11 cellular contexts compared by ENCODE assay signal in genomic region chrX:12007881-12008280, GRCh38.
DNase-seq lines count a peak whose midpoint lies in the region; ATAC-seq and TF ChIP-seq lines count a peak whose summit lies in the region.
"Had no signal": no experiment of that assay in that cellular context is flagged by ENCODE, and none has a peak within 500 bp of the region (broad histone marks: within the 10 kb centered on the region; RNA-seq: fewer than 3 reads in every experiment).

No MANE protein-coding gene starts in this region.

- H3K27ac ChIP-seq in brain microvascular endothelial cell (no peak overlapping the region), dorsolateral prefrontal cortex (no peak overlapping the region)

- H3K9me3 Mint-ChIP-seq in activated T-cell treated with anti-CD3 and anti-CD28 coated beads, Interleukin-2, amount 50 U/mL, for 72 hours: no peaks in the 10 kb centered on the region
- H3K9me3 Mint-ChIP-seq in activated CD4-positive, alpha-beta memory T cell treated with anti-CD3 and anti-CD28 coated beads, Interleukin-2, amount 10 ng/mL, durations not matched to agents 7 days and 5 days: no peaks in the 10 kb centered on the region
- H3K9me3 Mint-ChIP-seq: T-helper 2 cell treated with Interferon-gamma antibody and Interleukin-4, amounts not matched to agents 5 μg/mL and 100 μg/mL, for 36 hours had no signal

- no peaks in the 10 kb centered on the region for H3K4me1 Mint-ChIP-seq in activated T-cell treated with anti-CD3 and anti-CD28 coated beads, Interleukin-2, amount 50 U/mL, for 72 hours (ENCODE audit: low read depth)
- H3K4me1 Mint-ChIP-seq in activated CD4-positive, alpha-beta memory T cell treated with anti-CD3 and anti-CD28 coated beads, Interleukin-2, amount 10 ng/mL, durations not matched to agents 7 days and 5 days: peaks cover 1% of the 10 kb centered on the region
- H3K4me1 Mint-ChIP-seq: CD14-positive monocyte, endodermal cell had no signal

- no peaks in the 10 kb centered on the region for H3K36me3 ChIP-seq in brain microvascular endothelial cell (replicated peaks)

- no peak overlapping the region for H3K27ac Mint-ChIP-seq in activated T-cell treated with anti-CD3 and anti-CD28 coated beads, Interleukin-2, amount 50 U/mL, for 72 hours
- H3K27ac Mint-ChIP-seq in activated CD4-positive, alpha-beta memory T cell treated with anti-CD3 and anti-CD28 coated beads, Interleukin-2, amount 10 ng/mL, durations not matched to agents 7 days and 5 days: no peak overlapping the region
- H3K27ac Mint-ChIP-seq: CD14-positive monocyte; endodermal cell; T-helper 2 cell treated with Interferon-gamma antibody and Interleukin-4, amounts not matched to agents 5 μg/mL and 100 μg/mL, for 36 hours had no signal

- TF ChIP-seq CTCF in brain microvascular endothelial cell (IDR thresholded peaks at IDR 0.05; ENCODE audit: low read depth, low read length, missing control alignments): no peak
- TF ChIP-seq CTCF in retinal pigment epithelial cell (conservative IDR thresholded peaks at IDR 0.05; ENCODE audit: low read depth, low read length): no peak
- no peak for TF ChIP-seq CTCF in dorsolateral prefrontal cortex (IDR thresholded peaks at IDR 0.05 in 54 of 56, conservative IDR thresholded peaks at IDR 0.05 in 2 of 56; ENCODE audit: low read depth in 1 of 56, partially characterized antibody in 56 of 56)

- CTCF ChIA-PET in activated CD4-positive, alpha-beta memory T cell treated with anti-CD3 and anti-CD28 coated beads, Interleukin-2, amount 10 ng/mL, durations not matched to agents 7 days and 5 days (lab: Charles Lee): no interaction called here

- POLR2A ChIA-PET in activated CD4-positive, alpha-beta memory T cell treated with anti-CD3 and anti-CD28 coated beads, Interleukin-2, amount 10 ng/mL, durations not matched to agents 7 days and 5 days (lab: Charles Lee): no interaction called here

- peak; percentile 40 to 54 for ATAC-seq in activated T-cell treated with anti-CD3 and anti-CD28 coated beads, Interleukin-2, amount 50 U/mL, for 72 hours (replicated peaks in 1 of 2)
- no peak for ATAC-seq in GM18502 (IDR thresholded peaks at IDR 0.05; ENCODE audit: poor library complexity, unreplicated experiment)

- H3K4me3 Mint-ChIP-seq in activated T-cell treated with anti-CD3 and anti-CD28 coated beads, Interleukin-2, amount 50 U/mL, for 72 hours: no peak overlapping the region
- no peak overlapping the region for H3K4me3 Mint-ChIP-seq in activated CD4-positive, alpha-beta memory T cell treated with anti-CD3 and anti-CD28 coated beads, Interleukin-2, amount 10 ng/mL, durations not matched to agents 7 days and 5 days
- H3K4me3 Mint-ChIP-seq: CD14-positive monocyte; endodermal cell; T-helper 2 cell treated with Interferon-gamma antibody and Interleukin-4, amounts not matched to agents 5 μg/mL and 100 μg/mL, for 36 hours had no signal

- peaks cover 6% of the 10 kb centered on the region for H3K27me3 Mint-ChIP-seq in activated T-cell treated with anti-CD3 and anti-CD28 coated beads, Interleukin-2, amount 50 U/mL, for 72 hours (ENCODE audit: low read depth)
- no peaks in the 10 kb centered on the region for H3K27me3 Mint-ChIP-seq in activated CD4-positive, alpha-beta memory T cell treated with anti-CD3 and anti-CD28 coated beads, Interleukin-2, amount 10 ng/mL, durations not matched to agents 7 days and 5 days

- no peak for DNase-seq in activated T-cell treated with anti-CD3 and anti-CD28 coated beads, Interleukin-2, amount 50 U/mL, for 72 hours
- DNase-seq in activated T-cell treated with anti-CD3 and anti-CD28 coated beads, Interleukin-2, amount 50 U/mL, for 1 hour: no peak
- peak; percentile 85 for DNase-seq in HPDE6-E6E7 (ENCODE audit: extremely low spot score)
- peak; percentile 76 for DNase-seq in brain microvascular endothelial cell
- DNase-seq in retinal pigment epithelial cell (ENCODE audit: low read depth): peak; percentile 46
- no peak for DNase-seq in activated CD4-positive, alpha-beta memory T cell treated with anti-CD3 and anti-CD28 coated beads, Interleukin-2, amount 10 ng/mL, durations not matched to agents 7 days and 5 days
- DNase-seq in dorsolateral prefrontal cortex: no peak
- DNase-seq: endodermal cell had no signal

- H3K36me3 Mint-ChIP-seq in activated T-cell treated with anti-CD3 and anti-CD28 coated beads, Interleukin-2, amount 50 U/mL, for 72 hours (ENCODE audit: insufficient read depth in 2 of 2): no peaks in the 10 kb centered on the region
- no peaks in the 10 kb centered on the region for H3K36me3 Mint-ChIP-seq in activated CD4-positive, alpha-beta memory T cell treated with anti-CD3 and anti-CD28 coated beads, Interleukin-2, amount 10 ng/mL, durations not matched to agents 7 days and 5 days (ENCODE audit: low read depth)
- H3K36me3 Mint-ChIP-seq: CD14-positive monocyte had no signal

- in situ Hi-C loops in brain microvascular endothelial cell (cut with HindIII; ENCODE audit: low pct_ligation_motif_present, low sequenced_read_pairs): no loop called here

- intact Hi-C loops in dorsolateral prefrontal cortex (cut with DNase I): no loop called here

- H3K27me3 ChIP-seq in brain microvascular endothelial cell (replicated peaks): no peaks in the 10 kb centered on the region
- peaks cover 0 to 45% (median 5%) of the 10 kb centered on the region in 45 donors for H3K27me3 ChIP-seq in dorsolateral prefrontal cortex

- no peak overlapping the region for H3K4me3 ChIP-seq in brain microvascular endothelial cell (ENCODE audit: low read depth, low read length)
- H3K4me3 ChIP-seq in retinal pigment epithelial cell (ENCODE audit: low read length): no peak overlapping the region
- no peak overlapping the region for H3K4me3 ChIP-seq in dorsolateral prefrontal cortex

Comparison
In these comparisons a context has a peak if more than half of its experiments do, and no peak if none do; other contexts are left out.
1. DNase-seq: peak in HPDE6-E6E7 (single experiment), brain microvascular endothelial cell (single experiment) and retinal pigment epithelial cell (single experiment); none in activated T-cell treated with anti-CD3 and anti-CD28 coated beads, Interleukin-2, amount 50 U/mL, for 72 hours (0 of 2), activated T-cell treated with anti-CD3 and anti-CD28 coated beads, Interleukin-2, amount 50 U/mL, for 1 hour (single experiment), activated CD4-positive, alpha-beta memory T cell treated with anti-CD3 and anti-CD28 coated beads, Interleukin-2, amount 10 ng/mL, durations not matched to agents 7 days and 5 days (single experiment) and dorsolateral prefrontal cortex (0 of 10).